ENCODE assay signal across 8 cellular contexts in the genomic region with DNA sequence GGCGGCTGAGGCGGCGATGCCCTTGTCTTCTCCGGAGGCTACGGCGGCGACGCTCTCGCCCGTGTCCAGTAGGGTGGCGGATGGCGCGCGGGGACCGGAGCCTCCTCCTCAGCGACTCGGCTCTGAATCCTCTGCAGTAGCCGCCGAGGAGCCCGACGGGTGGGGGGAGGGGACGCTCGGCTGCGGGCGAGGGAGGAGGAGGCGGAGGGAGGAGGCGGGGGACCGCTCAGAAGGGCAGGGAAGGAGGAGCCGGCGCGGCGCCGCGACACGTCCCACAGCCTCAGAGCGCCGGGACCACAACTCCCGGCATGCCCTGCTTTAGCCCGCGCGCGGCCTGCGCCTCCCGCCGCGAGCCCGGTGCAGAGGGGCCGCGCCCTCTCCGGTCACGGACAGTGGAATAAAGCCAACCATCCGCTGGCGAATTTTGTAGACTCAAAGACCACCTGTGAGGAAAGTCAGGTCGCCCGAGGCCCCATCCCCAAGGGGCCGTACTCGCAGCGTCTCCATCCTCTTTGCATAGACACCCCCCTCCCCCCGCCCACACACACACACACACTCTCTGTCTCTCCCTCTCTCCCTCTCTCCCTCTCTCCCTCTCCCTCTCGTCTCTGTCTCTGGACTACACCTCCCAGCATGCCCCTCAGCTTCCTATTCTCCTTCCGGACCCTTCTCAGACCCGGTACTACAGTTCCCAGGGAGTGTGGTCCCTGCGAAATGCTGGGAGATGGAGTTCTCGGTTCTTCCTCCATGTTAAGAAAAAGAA. TPM values are rescaled to one million over a fixed set of nuclear protein-coding genes. Genes with fewer than 3 reads are reported as not detected.
DNase-seq lines count a peak whose midpoint lies in the region; ATAC-seq and TF ChIP-seq lines count a peak whose summit lies in the region.

A gene with protein sequence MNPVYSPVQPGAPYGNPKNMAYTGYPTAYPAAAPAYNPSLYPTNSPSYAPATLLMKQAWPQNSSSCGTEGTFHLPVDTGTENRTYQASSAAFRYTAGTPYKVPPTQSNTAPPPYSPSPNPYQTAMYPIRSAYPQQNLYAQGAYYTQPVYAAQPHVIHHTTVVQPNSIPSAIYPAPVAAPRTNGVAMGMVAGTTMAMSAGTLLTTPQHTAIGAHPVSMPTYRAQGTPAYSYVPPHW (minus strand): TSS at position 157 of the 763 bp plus-strand sequence. CDS start 129,638 bp downstream, outside the sequence.

- no peaks in the 10 kb centered on the region for H3K9me3 Mint-ChIP-seq in activated naive CD4-positive, alpha-beta T cell treated with anti-CD3 and anti-CD28 coated beads, Interleukin-2, amount 50 U/mL, for 24 hours

- H3K4me3 ChIP-seq in suprapubic skin, result peak within 1 kb of the TSS; percentile 85

- H3K4me1 Mint-ChIP-seq in activated naive CD4-positive, alpha-beta T cell treated with anti-CD3 and anti-CD28 coated beads, Interleukin-2, amount 50 U/mL, for 24 hours, result peaks cover 37% of the 10 kb centered on the region

- peak within 1 kb of the TSS; percentile 72 for H3K27ac ChIP-seq in suprapubic skin

- H3K27me3 ChIP-seq in suprapubic skin, result no peaks in the 10 kb centered on the region

- no peaks in the 10 kb centered on the region for H3K36me3 ChIP-seq in suprapubic skin

- TF ChIP-seq CTCF in GM10266 (IDR thresholded peaks at IDR 0.05; ENCODE audit: control insufficient read depth, insufficient read depth, low read depth, missing control alignments) (no peak), suprapubic skin (IDR thresholded peaks at IDR 0.05) (peak; percentile 25 to 38)

- H3K27me3 Mint-ChIP-seq in activated naive CD4-positive, alpha-beta T cell treated with anti-CD3 and anti-CD28 coated beads, Interleukin-2, amount 50 U/mL, for 24 hours, result no peaks in the 10 kb centered on the region

- no peaks in the 10 kb centered on the region for H3K36me3 Mint-ChIP-seq in activated naive CD4-positive, alpha-beta T cell treated with anti-CD3 and anti-CD28 coated beads, Interleukin-2, amount 50 U/mL, for 24 hours

- TF ChIP-seq POLR2A in suprapubic skin (IDR thresholded peaks at IDR 0.05), result peak in 1 of 2 donors; percentile 12

- H3K27ac Mint-ChIP-seq in activated naive CD4-positive, alpha-beta T cell treated with anti-CD3 and anti-CD28 coated beads, Interleukin-2, amount 50 U/mL, for 24 hours, result peak within 1 kb of the TSS; percentile 91

- H3K4me3 Mint-ChIP-seq in activated naive CD4-positive, alpha-beta T cell treated with anti-CD3 and anti-CD28 coated beads, Interleukin-2, amount 50 U/mL, for 24 hours, result peak within 1 kb of the TSS; percentile 97

- peak; percentile 94 for ATAC-seq in HG02588 (IDR thresholded peaks at IDR 0.05; ENCODE audit: unreplicated experiment)
- ATAC-seq in SK-N-SH treated with all-trans-retinoic acid at 6 μM for 48 hours, result peak; percentile 97

- TF ChIP-seq EP300 in suprapubic skin (IDR thresholded peaks at IDR 0.05), result no peak

- H3K4me1 ChIP-seq in suprapubic skin, result peaks cover 18% of the 10 kb centered on the region

- DNase-seq in GM10266 (ENCODE audit: extremely low spot score) (peak; percentile 93), NCI-H1092 (lab: John Stamatoyannopoulos, UW) (peak; percentile 99), globus pallidus (ENCODE audit: low spot score) (peak; percentile 99), nucleus accumbens (lab: John Stamatoyannopoulos, UW) (peak; percentile 80 to 99 (median 96)), suprapubic skin (ENCODE audit: low spot score in 2 of 2) (peak; percentile 95 to 96)

- no peaks in the 10 kb centered on the region for H3K9me3 ChIP-seq in suprapubic skin

- WGBS in suprapubic skin, result 1% methylated on average over 19 of the region's 64 CpGs

TF ChIP-seq in SK-N-SH treated with all-trans-retinoic acid at 6 μM for 48 hours, 23 proteins besides CTCF, POLR2A, EP300 and RAD21:
- TF ChIP-seq ISL1 (CRISPR knock-in tag; IDR thresholded peaks at IDR 0.05) (no peak), ZFP3 (CRISPR knock-in tag; IDR thresholded peaks at IDR 0.05) (peak; percentile 98), TSHZ2 (CRISPR knock-in tag; IDR thresholded peaks at IDR 0.05) (0 out of 2 replicates have a peak, but pooled peaks have one; percentile 9)

RNA-seq across cellular contexts. Expression of the gene that starts here (rescaled TPM):
- 10 to 100 TPM; 17.7 to 40.1 (median 22.2) TPM for total RNA-seq in suprapubic skin

Comparison
In these comparisons a context has a peak if more than half of its experiments do, and no peak if none do; other contexts are left out.
1. Peak in every context shown above with its lines: DNase-seq, ATAC-seq, H3K4me3 ChIP-seq and H3K27ac ChIP-seq.